In the genomic region with DNA sequence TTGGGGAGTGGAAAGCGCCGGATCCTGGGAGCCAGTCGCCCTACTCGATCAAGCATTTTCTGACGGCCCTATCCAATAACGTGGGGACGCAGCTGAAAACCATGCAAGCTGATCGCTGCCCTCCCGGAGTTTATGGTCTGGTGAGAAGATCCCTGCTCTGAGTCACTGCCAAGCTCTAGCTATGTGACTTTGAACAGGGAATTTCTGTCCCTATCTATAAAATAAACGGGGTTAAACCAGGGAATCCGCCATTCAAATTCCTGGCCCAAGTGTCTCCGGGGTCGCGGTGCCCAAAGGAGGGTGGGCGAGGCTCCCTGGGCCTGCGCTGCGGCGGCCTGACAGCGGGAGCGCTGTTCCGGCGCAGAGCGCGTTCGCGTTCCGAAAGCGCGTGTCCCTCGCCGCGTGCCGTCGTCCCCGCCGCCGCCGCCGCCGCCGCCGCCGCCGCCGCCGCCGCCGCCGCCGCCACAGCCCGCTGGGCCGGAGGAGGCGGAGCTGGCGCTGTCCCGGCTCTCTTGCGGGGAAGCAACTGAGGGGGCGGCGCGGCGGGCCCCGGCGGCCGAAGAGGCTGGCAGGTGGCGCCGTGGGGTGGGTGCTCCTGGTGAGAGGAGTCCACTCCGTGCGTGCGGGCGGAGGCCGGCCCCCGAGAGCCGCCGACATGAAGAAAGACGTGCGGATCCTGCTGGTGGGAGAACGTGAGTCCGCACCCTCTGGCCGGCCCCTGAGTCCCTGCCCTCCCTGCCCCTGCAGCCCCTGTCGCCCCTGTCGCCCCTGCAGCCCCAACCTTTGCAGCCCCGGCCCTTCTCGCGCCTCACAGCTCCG, we compare ENCODE assay signal across 8 cellular contexts. TPM values are rescaled to one million over a fixed set of nuclear protein-coding genes. Genes with fewer than 3 reads are reported as not detected.
A peak's percentile ranks its signal among the peaks of the same experiment; 100 is the strongest.
DNase-seq lines count a peak whose midpoint lies in the region; ATAC-seq, FAIRE-seq and TF ChIP-seq lines count a peak whose summit lies in the region.

A gene (plus strand): TSS at position 465 of the 819 bp plus-strand sequence. CDS start 191 bp downstream, at position 656.

- TF ChIP-seq CTCF in OCI-LY3 (IDR thresholded peaks at IDR 0.05; ENCODE audit: low read depth, low read length), result peak; percentile 48

- H3K4me3 ChIP-seq in OCI-LY3 (ENCODE audit: low read length) (peak within 1 kb of the TSS; percentile 89), esophagus (ENCODE audit: low read depth in 1 of 2, low read length in 2 of 2) (peak within 1 kb of the TSS; percentile 90 to 96), muscle layer of duodenum (ENCODE audit: low read depth in 1 of 2, low read length in 2 of 2) (peak within 1 kb of the TSS; percentile 94 to 97)

- ATAC-seq in GM19468 (IDR thresholded peaks at IDR 0.05; ENCODE audit: extremely low read depth, unreplicated experiment), result peak; percentile 55

- 1 to 3% methylated on average over 39 to 84 of the region's 84 CpGs for WGBS in esophagus, 2 donors

- no peak for FAIRE-seq in HTR-8/SVneo (lab: Jason Lieb, UNC)

- H3K4me1 ChIP-seq in OCI-LY3 (ENCODE audit: low read length), result peaks cover 16% of the 10 kb centered on the region
- peaks cover 0 to 2% of the 10 kb centered on the region in 2 donors for H3K4me1 ChIP-seq in esophagus (ENCODE audit: control insufficient read depth in 2 of 2, insufficient read depth in 2 of 2, low read length in 1 of 2)
- peaks cover 0 to 16% of the 10 kb centered on the region in 2 donors for H3K4me1 ChIP-seq in muscle layer of duodenum (ENCODE audit: control insufficient read depth in 1 of 2, insufficient read depth in 2 of 2, low read length in 2 of 2)

- no peaks in the 10 kb centered on the region for H3K27me3 ChIP-seq in OCI-LY3 (ENCODE audit: low read depth, low read length)
- no peaks in the 10 kb centered on the region for H3K27me3 ChIP-seq in esophagus (ENCODE audit: control insufficient read depth in 1 of 2, insufficient read depth in 2 of 2, low read length in 2 of 2)
- no peaks in the 10 kb centered on the region for H3K27me3 ChIP-seq in muscle layer of duodenum (ENCODE audit: low read depth, low read length)

- DNase-seq in COR-L47 (lab: John Stamatoyannopoulos, UW), result peak; percentile 79
- peak; percentile 83 for DNase-seq in HTR-8/SVneo (ENCODE audit: insufficient read length, low spot score)
- DNase-seq in activated T-cell treated with anti-CD3 and anti-CD28 coated beads for 48 hours (ENCODE audit: low read depth), result peak; percentile 75
- DNase-seq in stimulated activated CD8-positive, alpha-beta memory T cell treated with anti-CD3 and anti-CD28 coated beads, Interleukin-7, amount 100 ng/mL, for 4 hours (ENCODE audit: low read depth in 2 of 2), result peak; percentile 33 to 70

- peak within 1 kb of the TSS; percentile 82 for H2AFZ ChIP-seq in OCI-LY3 (ENCODE audit: low read depth, low read length)

- peak within 1 kb of the TSS; percentile 88 for H3K4me2 ChIP-seq in OCI-LY3 (ENCODE audit: low read length)

- H3K9ac ChIP-seq in OCI-LY3 (ENCODE audit: low read length), result peak within 1 kb of the TSS; percentile 91

- H3K9me3 ChIP-seq in OCI-LY3 (ENCODE audit: insufficient read depth, low read length) (no peaks in the 10 kb centered on the region), esophagus (ENCODE audit: control insufficient read depth in 2 of 2, insufficient read depth in 1 of 2, low read depth in 1 of 2, low read length in 1 of 2) (no peaks in the 10 kb centered on the region), muscle layer of duodenum (ENCODE audit: control insufficient read depth in 1 of 2, low read length in 2 of 2) (no peaks in the 10 kb centered on the region)

- peaks cover 28% of the 10 kb centered on the region for H3K79me2 ChIP-seq in OCI-LY3 (ENCODE audit: low read length)

- no peaks in the 10 kb centered on the region for H3K36me3 ChIP-seq in OCI-LY3 (replicated peaks; ENCODE audit: low read depth, low read length)
- no peaks in the 10 kb centered on the region for H3K36me3 ChIP-seq in esophagus (ENCODE audit: control insufficient read depth in 2 of 2, insufficient read depth in 2 of 2, low read length in 1 of 2)
- H3K36me3 ChIP-seq in muscle layer of duodenum (ENCODE audit: control insufficient read depth in 1 of 2, insufficient read depth in 2 of 2, low read length in 2 of 2), result no peaks in the 10 kb centered on the region

- no peaks in the 10 kb centered on the region for H4K20me1 ChIP-seq in OCI-LY3 (ENCODE audit: insufficient read depth, low read length)

- H3K27ac ChIP-seq in OCI-LY3 (ENCODE audit: low read length) (peak within 1 kb of the TSS; percentile 43), esophagus (ENCODE audit: low read depth in 2 of 2, low read length in 1 of 2) (peak within 1 kb of the TSS; percentile 91 to 97), muscle layer of duodenum (ENCODE audit: low read length) (peak within 1 kb of the TSS; percentile 87)

RNA-seq across cellular contexts. Expression of the gene that starts here (rescaled TPM):
- 10 to 100 TPM; 17.7 to 38.3 TPM for polyA plus RNA-seq in esophagus

Comparison
In these comparisons a context has a peak if more than half of its experiments do, and no peak if none do; other contexts are left out.
1. Peak in every context shown above with its lines: DNase-seq, ATAC-seq, H3K4me3 ChIP-seq and H3K27ac ChIP-seq.
2. H3K27ac ChIP-seq: peak in every context shown above with its lines; median percentile 94 in esophagus; 87 in muscle layer of duodenum; 43 in OCI-LY3.